ENCODE assay signal across 27 cellular contexts in genomic region chr20:16581241-16581640, GRCh38.
"Had no signal": no experiment of that assay in that cellular context is flagged by ENCODE, and none has a peak within 500 bp of the region (broad histone marks: within the 10 kb centered on the region; RNA-seq: fewer than 3 reads in every experiment).

No MANE protein-coding gene starts in this region.

- H3K27me3 ChIP-seq: pancreas, right lobe of liver, testis, tibial artery, upper lobe of left lung had no signal

- H3K36me3 ChIP-seq: esophagus squamous epithelium, lower lobe of right lung, neutrophil, pancreas, right lobe of liver, stomach, tibial artery, upper lobe of left lung had no signal

- H3K9me3 ChIP-seq: esophagus squamous epithelium, lower lobe of right lung, neutrophil, pancreas, right lobe of liver, stomach, testis, tibial artery, upper lobe of left lung had no signal

- H3K4me2 ChIP-seq: smooth muscle cell had no signal

- H3K9me3 Mint-ChIP-seq: central memory CD8-positive, alpha-beta T cell; memory B cell; natural killer cell; stimulated activated effector memory CD8-positive, alpha-beta T cell treated with anti-CD3 and anti-CD28 coated beads, Interleukin-12 subunit alpha, Interleukin-12 subunit beta, amount 100 ng/mL, for 72 hours had no signal

- H3K4me1 ChIP-seq: testis, tibial artery had no signal

- H3K27ac Mint-ChIP-seq: memory B cell; natural killer cell; progenitor cell of endocrine pancreas; stimulated activated effector memory CD8-positive, alpha-beta T cell treated with anti-CD3 and anti-CD28 coated beads, Interleukin-12 subunit alpha, Interleukin-12 subunit beta, amount 100 ng/mL, for 72 hours had no signal

- H3K27me3 Mint-ChIP-seq: progenitor cell of endocrine pancreas had no signal

- DNase-seq: dermis blood vessel endothelial cell; effector memory CD4-positive, alpha-beta T cell; esophagus squamous epithelium; head of caudate nucleus; hippocampal formation; islet precursor cell; left ventricle myocardium superior; lower lobe of right lung; natural killer cell; pancreas; right lobe of liver; stimulated activated CD4-positive, alpha-beta T cell treated with anti-CD3 and anti-CD28 coated beads, Interleukin-12 subunit alpha, Interleukin-12 subunit beta, amount 100 ng/mL, for 4 hours; stimulated activated CD4-positive, alpha-beta T cell treated with anti-CD3 and anti-CD28 coated beads, Interleukin-2, amount 100 ng/mL, for 24 hours; stimulated activated CD4-positive, alpha-beta T cell treated with anti-CD3 and anti-CD28 coated beads, Interleukin-4, amount 100 ng/mL, for 24 hours; stimulated activated naive CD4-positive, alpha-beta T cell treated with Interleukin-2 at 50 U/mL for 16 hours; stomach; substantia nigra; testis; tibial artery; upper lobe of left lung had no signal

- H3K27ac ChIP-seq: coronary artery, lower lobe of right lung, neutrophil, pancreas, right lobe of liver, stomach, testis, tibial artery, upper lobe of left lung had no signal

- H3K4me1 Mint-ChIP-seq: central memory CD8-positive, alpha-beta T cell; memory B cell; natural killer cell; stimulated activated effector memory CD8-positive, alpha-beta T cell treated with anti-CD3 and anti-CD28 coated beads, Interleukin-12 subunit alpha, Interleukin-12 subunit beta, amount 100 ng/mL, for 72 hours had no signal

- H3K4me3 ChIP-seq: coronary artery, esophagus squamous epithelium, lower lobe of right lung, pancreas, right lobe of liver, smooth muscle cell, stomach, testis, tibial artery, upper lobe of left lung had no signal

- H3K36me3 Mint-ChIP-seq: memory B cell; natural killer cell; stimulated activated effector memory CD8-positive, alpha-beta T cell treated with anti-CD3 and anti-CD28 coated beads, Interleukin-12 subunit alpha, Interleukin-12 subunit beta, amount 100 ng/mL, for 72 hours had no signal

- ATAC-seq: natural killer cell; stimulated activated effector memory CD8-positive, alpha-beta T cell treated with anti-CD3 and anti-CD28 coated beads, Interleukin-12 subunit alpha, Interleukin-12 subunit beta, amount 100 ng/mL, for 72 hours had no signal

- H3K4me3 Mint-ChIP-seq: central memory CD8-positive, alpha-beta T cell; memory B cell; natural killer cell; stimulated activated effector memory CD8-positive, alpha-beta T cell treated with anti-CD3 and anti-CD28 coated beads, Interleukin-12 subunit alpha, Interleukin-12 subunit beta, amount 100 ng/mL, for 72 hours had no signal
